In genomic region chr6:157221049-157221816, GRCh38 we compare ENCODE assay signal across 1 cellular context.
A peak's percentile ranks its signal among the peaks of the same experiment; 100 is the strongest.
TF ChIP-seq lines count a peak whose summit lies in the region.

No MANE protein-coding gene starts in this region.

TF ChIP-seq in K562, 482 proteins besides CTCF, POLR2A, EP300 and RAD21 (continued from another document and continues in another):
- TF ChIP-seq ZBTB33 (CRISPR knock-in tag; IDR thresholded peaks at IDR 0.05) (peak; percentile 60; the same call in 1 of the 2 replicates), ZNF75A (CRISPR knock-in tag; IDR thresholded peaks at IDR 0.05) (no peak), BCL6 (CRISPR knock-in tag; IDR thresholded peaks at IDR 0.05) (no peak), ID3 (CRISPR knock-in tag; IDR thresholded peaks at IDR 0.05) (no peak), ID3 (tag; IDR thresholded peaks at IDR 0.05) (peak; percentile 72), ADNP (tag; IDR thresholded peaks at IDR 0.05) (no peak), JUND (IDR thresholded peaks at IDR 0.05; ENCODE audit: borderline replicate concordance, low read depth, low read length) (peak; percentile 36; the same call in 1 of the 2 replicates), JUND (tag; IDR thresholded peaks at IDR 0.05; ENCODE audit: borderline replicate concordance, low read depth, low read length) (no peak; the same call in 2 of the 3 replicates), ZNF511 (CRISPR knock-in tag; IDR thresholded peaks at IDR 0.05) (peak; percentile 68; the same call in 1 of the 2 replicates), ZNF780A (CRISPR knock-in tag; IDR thresholded peaks at IDR 0.05) (no peak), HDAC2 (IDR thresholded peaks at IDR 0.05) (peak; percentile 73), RUNX1 (IDR thresholded peaks at IDR 0.05; ENCODE audit: low read depth) (no peak), THAP7 (CRISPR knock-in tag; IDR thresholded peaks at IDR 0.05) (no peak), NR3C1 (CRISPR knock-in tag; IDR thresholded peaks at IDR 0.05) (no peak), HLTF (IDR thresholded peaks at IDR 0.05) (peak; percentile 95), DPF2 (IDR thresholded peaks at IDR 0.05) (peak; percentile 69), CREB5 (CRISPR knock-in tag; IDR thresholded peaks at IDR 0.05) (no peak), ZNF586 (CRISPR knock-in tag; conservative IDR thresholded peaks at IDR 0.05) (no peak), ZNF280A (IDR thresholded peaks at IDR 0.05; ENCODE audit: low read depth, partially characterized antibody) (no peak), TRIM24 (IDR thresholded peaks at IDR 0.05) (peak; percentile 68 to 91), SRSF9 (IDR thresholded peaks at IDR 0.05; ENCODE audit: borderline replicate concordance, low read depth, low read length) (no peak), ARID1B (IDR thresholded peaks at IDR 0.05) (peak; percentile 60; the same call in 1 of the 2 replicates), ZNF124 (CRISPR knock-in tag; IDR thresholded peaks at IDR 0.05) (no peak), ARHGAP35 (IDR thresholded peaks at IDR 0.05; ENCODE audit: partially characterized antibody) (peak; percentile 86), ETV1 (tag; conservative IDR thresholded peaks at IDR 0.05; ENCODE audit: low read depth) (no peak; the same call in 1 of the 2 replicates), POU5F1 (IDR thresholded peaks at IDR 0.05; ENCODE audit: borderline replicate concordance, low read depth, low read length, partially characterized antibody) (no peak), EP400 (IDR thresholded peaks at IDR 0.05) (peak; percentile 80), CBFA2T2 (conservative IDR thresholded peaks at IDR 0.05) (no peak), SMARCE1 (IDR thresholded peaks at IDR 0.05) (peak; percentile 40; the same call in 1 of the 2 replicates), ZNF699 (CRISPR knock-in tag; IDR thresholded peaks at IDR 0.05; ENCODE audit: insufficient replicate concordance) (no peak), XRCC3 (IDR thresholded peaks at IDR 0.05) (no peak), KDM4B (IDR thresholded peaks at IDR 0.05; ENCODE audit: borderline replicate concordance in 2 of 2, low read depth in 1 of 2) (no peak), ZNF644 (tag; IDR thresholded peaks at IDR 0.05; ENCODE audit: low read depth) (peak; percentile 69; the same call in 1 of the 2 replicates), PRMT5 (CRISPR knock-in tag; IDR thresholded peaks at IDR 0.05) (no peak), MBD1 (CRISPR knock-in tag; IDR thresholded peaks at IDR 0.05) (peak; percentile 95), CREM (IDR thresholded peaks at IDR 0.05; ENCODE audit: low read depth) (0 out of 2 replicates have a peak, but pooled peaks have one; percentile 30), ILK (tag; IDR thresholded peaks at IDR 0.05; ENCODE audit: borderline replicate concordance, low read depth) (no peak), POLR3A (IDR thresholded peaks at IDR 0.05; ENCODE audit: borderline replicate concordance, extremely low read depth, insufficient read depth, insufficient read length) (no peak), NR2C1 (IDR thresholded peaks at IDR 0.05) (no peak), NR2C1 (tag; IDR thresholded peaks at IDR 0.05) (no peak), HMG20B (CRISPR knock-in tag; IDR thresholded peaks at IDR 0.05) (no peak), FOXA3 (CRISPR knock-in tag; conservative IDR thresholded peaks at IDR 0.05 in 1 of 2, IDR thresholded peaks at IDR 0.05 in 1 of 2) (peak in 1 of 2 experiments; percentile 64; a peak in 1 of 4 replicates), ETV6 (IDR thresholded peaks at IDR 0.05; ENCODE audit: borderline replicate concordance in 1 of 2, low read depth in 2 of 2, low read length in 1 of 2) (no peak), ETV6 (CRISPR knock-in tag; IDR thresholded peaks at IDR 0.05; ENCODE audit: borderline replicate concordance) (no peak), ARNT (IDR thresholded peaks at IDR 0.05) (peak; percentile 67 to 70; a peak in 2 of 4 replicates), TAF7 (tag; IDR thresholded peaks at IDR 0.05) (no peak), BACH1 (tag; IDR thresholded peaks at IDR 0.05) (no peak), NFIC (IDR thresholded peaks at IDR 0.05) (peak; percentile 89), SREBF1 (IDR thresholded peaks at IDR 0.05; ENCODE audit: borderline replicate concordance, low read depth, low read length) (no peak)
- TF ChIP-seq, protein P1, sequence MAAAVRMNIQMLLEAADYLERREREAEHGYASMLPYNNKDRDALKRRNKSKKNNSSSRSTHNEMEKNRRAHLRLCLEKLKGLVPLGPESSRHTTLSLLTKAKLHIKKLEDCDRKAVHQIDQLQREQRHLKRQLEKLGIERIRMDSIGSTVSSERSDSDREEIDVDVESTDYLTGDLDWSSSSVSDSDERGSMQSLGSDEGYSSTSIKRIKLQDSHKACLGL (CRISPR knock-in tag; IDR thresholded peaks at IDR 0.05; ENCODE audit: borderline replicate concordance, poor library complexity, severe bottlenecking): no peak
- TF ChIP-seq, protein P2, sequence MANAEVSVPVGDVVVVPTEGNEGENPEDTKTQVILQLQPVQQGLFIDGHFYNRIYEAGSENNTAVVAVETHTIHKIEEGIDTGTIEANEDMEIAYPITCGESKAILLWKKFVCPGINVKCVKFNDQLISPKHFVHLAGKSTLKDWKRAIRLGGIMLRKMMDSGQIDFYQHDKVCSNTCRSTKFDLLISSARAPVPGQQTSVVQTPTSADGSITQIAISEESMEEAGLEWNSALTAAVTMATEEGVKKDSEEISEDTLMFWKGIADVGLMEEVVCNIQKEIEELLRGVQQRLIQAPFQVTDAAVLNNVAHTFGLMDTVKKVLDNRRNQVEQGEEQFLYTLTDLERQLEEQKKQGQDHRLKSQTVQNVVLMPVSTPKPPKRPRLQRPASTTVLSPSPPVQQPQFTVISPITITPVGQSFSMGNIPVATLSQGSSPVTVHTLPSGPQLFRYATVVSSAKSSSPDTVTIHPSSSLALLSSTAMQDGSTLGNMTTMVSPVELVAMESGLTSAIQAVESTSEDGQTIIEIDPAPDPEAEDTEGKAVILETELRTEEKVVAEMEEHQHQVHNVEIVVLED (CRISPR knock-in tag; IDR thresholded peaks at IDR 0.05): no peak; the same call in 1 of the 2 replicates
- TF ChIP-seq, protein P3, sequence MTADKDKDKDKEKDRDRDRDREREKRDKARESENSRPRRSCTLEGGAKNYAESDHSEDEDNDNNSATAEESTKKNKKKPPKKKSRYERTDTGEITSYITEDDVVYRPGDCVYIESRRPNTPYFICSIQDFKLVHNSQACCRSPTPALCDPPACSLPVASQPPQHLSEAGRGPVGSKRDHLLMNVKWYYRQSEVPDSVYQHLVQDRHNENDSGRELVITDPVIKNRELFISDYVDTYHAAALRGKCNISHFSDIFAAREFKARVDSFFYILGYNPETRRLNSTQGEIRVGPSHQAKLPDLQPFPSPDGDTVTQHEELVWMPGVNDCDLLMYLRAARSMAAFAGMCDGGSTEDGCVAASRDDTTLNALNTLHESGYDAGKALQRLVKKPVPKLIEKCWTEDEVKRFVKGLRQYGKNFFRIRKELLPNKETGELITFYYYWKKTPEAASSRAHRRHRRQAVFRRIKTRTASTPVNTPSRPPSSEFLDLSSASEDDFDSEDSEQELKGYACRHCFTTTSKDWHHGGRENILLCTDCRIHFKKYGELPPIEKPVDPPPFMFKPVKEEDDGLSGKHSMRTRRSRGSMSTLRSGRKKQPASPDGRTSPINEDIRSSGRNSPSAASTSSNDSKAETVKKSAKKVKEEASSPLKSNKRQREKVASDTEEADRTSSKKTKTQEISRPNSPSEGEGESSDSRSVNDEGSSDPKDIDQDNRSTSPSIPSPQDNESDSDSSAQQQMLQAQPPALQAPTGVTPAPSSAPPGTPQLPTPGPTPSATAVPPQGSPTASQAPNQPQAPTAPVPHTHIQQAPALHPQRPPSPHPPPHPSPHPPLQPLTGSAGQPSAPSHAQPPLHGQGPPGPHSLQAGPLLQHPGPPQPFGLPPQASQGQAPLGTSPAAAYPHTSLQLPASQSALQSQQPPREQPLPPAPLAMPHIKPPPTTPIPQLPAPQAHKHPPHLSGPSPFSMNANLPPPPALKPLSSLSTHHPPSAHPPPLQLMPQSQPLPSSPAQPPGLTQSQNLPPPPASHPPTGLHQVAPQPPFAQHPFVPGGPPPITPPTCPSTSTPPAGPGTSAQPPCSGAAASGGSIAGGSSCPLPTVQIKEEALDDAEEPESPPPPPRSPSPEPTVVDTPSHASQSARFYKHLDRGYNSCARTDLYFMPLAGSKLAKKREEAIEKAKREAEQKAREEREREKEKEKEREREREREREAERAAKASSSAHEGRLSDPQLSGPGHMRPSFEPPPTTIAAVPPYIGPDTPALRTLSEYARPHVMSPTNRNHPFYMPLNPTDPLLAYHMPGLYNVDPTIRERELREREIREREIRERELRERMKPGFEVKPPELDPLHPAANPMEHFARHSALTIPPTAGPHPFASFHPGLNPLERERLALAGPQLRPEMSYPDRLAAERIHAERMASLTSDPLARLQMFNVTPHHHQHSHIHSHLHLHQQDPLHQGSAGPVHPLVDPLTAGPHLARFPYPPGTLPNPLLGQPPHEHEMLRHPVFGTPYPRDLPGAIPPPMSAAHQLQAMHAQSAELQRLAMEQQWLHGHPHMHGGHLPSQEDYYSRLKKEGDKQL (CRISPR knock-in tag; IDR thresholded peaks at IDR 0.05; ENCODE audit: borderline replicate concordance): no peak
